Comparison of ENCODE assay signal across 8 cellular contexts in the genomic region with DNA sequence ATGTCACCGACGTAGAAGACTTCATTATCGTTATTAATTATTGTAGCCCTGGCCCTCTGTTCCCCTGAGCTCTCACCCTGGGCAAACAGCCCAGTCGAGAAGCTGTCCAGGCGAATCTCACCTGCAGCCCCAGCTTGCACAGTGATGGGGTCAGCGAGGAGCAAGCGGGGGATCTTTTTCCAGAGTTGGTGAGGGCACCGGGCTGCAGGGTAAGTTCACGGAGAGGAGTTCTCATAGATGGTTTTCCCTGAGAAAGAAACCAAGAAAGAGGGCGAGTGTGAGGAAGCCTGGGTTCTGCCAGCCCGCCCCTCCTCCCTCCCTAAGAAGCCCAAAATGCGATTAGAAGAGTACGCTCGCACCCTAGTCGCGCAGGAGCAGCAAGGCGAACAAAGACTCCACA. TPM values are rescaled to one million over a fixed set of nuclear protein-coding genes. Genes with fewer than 3 reads are reported as not detected.
A peak's percentile ranks its signal among the peaks of the same experiment; 100 is the strongest.
DNase-seq lines count a peak whose midpoint lies in the region; ATAC-seq lines count a peak whose summit lies in the region.

No MANE protein-coding gene starts in this region.

- H3K4me1 ChIP-seq in SJSA1 (replicated peaks) (peaks cover 16% of the 10 kb centered on the region), right cardiac atrium (ENCODE audit: control insufficient read depth, insufficient read depth, low read length) (no peaks in the 10 kb centered on the region)

- 3% methylated on average over 17 of the region's 17 CpGs for WGBS in right cardiac atrium

- DNase-seq in activated T-cell treated with anti-CD3 and anti-CD28 coated beads, Interleukin-2, amount 50 U/mL, for 4 hours, result no peak
- DNase-seq in activated T-cell treated with anti-CD3 and anti-CD28 coated beads for 4 hours, result no peak
- no peak for DNase-seq in SJSA1 (ENCODE audit: low read depth in 1 of 2, low spot score in 2 of 2)
- no peak for DNase-seq in right cardiac atrium
- no peak for DNase-seq in stimulated activated naive B cell treated with anti-CD40 and anti-IgM and Interleukin-4, amounts not matched to agents 10 μg/mL and 1 μg/mL and 100 μg/mL, for 72 hours
- no peak for DNase-seq in KG1 (lab: John Stamatoyannopoulos, UW)
- DNase-seq in substantia nigra (lab: John Stamatoyannopoulos, UW), result no peak

- H3K4me1 Mint-ChIP-seq in activated T-cell treated with anti-CD3 and anti-CD28 coated beads, Interleukin-2, amount 50 U/mL, for 4 hours (ENCODE audit: low read depth), result peaks cover 21% of the 10 kb centered on the region
- H3K4me1 Mint-ChIP-seq in stimulated activated naive B cell treated with anti-CD40 and anti-IgM and Interleukin-4, amounts not matched to agents 10 μg/mL and 1 μg/mL and 100 μg/mL, for 72 hours, result peaks cover 16 to 31% of the 10 kb centered on the region in 2 donors

- intact Hi-C loops in right cardiac atrium (cut with DNase I), result loop anchor here in 1 of 4 donors (5.0 kb wide), 1 partner anchor 51 kb away; no protein-coding TSS in a partner anchor

- H3K27ac Mint-ChIP-seq in stimulated activated naive B cell treated with anti-CD40 and anti-IgM and Interleukin-4, amounts not matched to agents 10 μg/mL and 1 μg/mL and 100 μg/mL, for 72 hours, result peak overlapping the region; percentile 95

- peaks cover 43% of the 10 kb centered on the region for H3K36me3 ChIP-seq in SJSA1

- no peaks in the 10 kb centered on the region for H3K27me3 Mint-ChIP-seq in activated T-cell treated with anti-CD3 and anti-CD28 coated beads, Interleukin-2, amount 50 U/mL, for 4 hours (ENCODE audit: low read depth)
- no peaks in the 10 kb centered on the region for H3K27me3 Mint-ChIP-seq in stimulated activated naive B cell treated with anti-CD40 and anti-IgM and Interleukin-4, amounts not matched to agents 10 μg/mL and 1 μg/mL and 100 μg/mL, for 72 hours

- H3K4me3 Mint-ChIP-seq in activated T-cell treated with anti-CD3 and anti-CD28 coated beads, Interleukin-2, amount 50 U/mL, for 4 hours, result peak overlapping the region; percentile 84
- H3K4me3 Mint-ChIP-seq in stimulated activated naive B cell treated with anti-CD40 and anti-IgM and Interleukin-4, amounts not matched to agents 10 μg/mL and 1 μg/mL and 100 μg/mL, for 72 hours, result peak overlapping the region; percentile 91 to 97

- H3K36me3 Mint-ChIP-seq in activated T-cell treated with anti-CD3 and anti-CD28 coated beads, Interleukin-2, amount 50 U/mL, for 4 hours (ENCODE audit: insufficient read depth), result no peaks in the 10 kb centered on the region
- peaks cover 0 to 9% of the 10 kb centered on the region in 2 donors for H3K36me3 Mint-ChIP-seq in stimulated activated naive B cell treated with anti-CD40 and anti-IgM and Interleukin-4, amounts not matched to agents 10 μg/mL and 1 μg/mL and 100 μg/mL, for 72 hours

- H3K27me3 ChIP-seq in SJSA1 (replicated peaks), result no peaks in the 10 kb centered on the region
- no peaks in the 10 kb centered on the region for H3K27me3 ChIP-seq in right cardiac atrium (ENCODE audit: control insufficient read depth, insufficient read depth)

- no peaks in the 10 kb centered on the region for H3K9me3 Mint-ChIP-seq in activated T-cell treated with anti-CD3 and anti-CD28 coated beads, Interleukin-2, amount 50 U/mL, for 4 hours
- no peaks in the 10 kb centered on the region for H3K9me3 Mint-ChIP-seq in stimulated activated naive B cell treated with anti-CD40 and anti-IgM and Interleukin-4, amounts not matched to agents 10 μg/mL and 1 μg/mL and 100 μg/mL, for 72 hours

- H3K27ac ChIP-seq in SJSA1 (peak overlapping the region; percentile 86), right cardiac atrium (ENCODE audit: low read length) (no peak overlapping the region), substantia nigra (ENCODE audit: low read depth, low read length, poor library complexity, severe bottlenecking) (no peak overlapping the region)

- no peaks in the 10 kb centered on the region for H3K9me3 ChIP-seq in SJSA1 (replicated peaks)
- no peaks in the 10 kb centered on the region for H3K9me3 ChIP-seq in right cardiac atrium (ENCODE audit: control insufficient read depth, low read length)

- H3K4me3 ChIP-seq in SJSA1, result peak overlapping the region; percentile 56
- H3K4me3 ChIP-seq in right cardiac atrium (ENCODE audit: low read length), result peak overlapping the region; percentile 81

- ATAC-seq in activated T-cell treated with anti-CD3 and anti-CD28 coated beads, Interleukin-2, amount 50 U/mL, for 4 hours, result no peak
- ATAC-seq in right cardiac atrium (no peak), GM21619 (IDR thresholded peaks at IDR 0.05; ENCODE audit: unreplicated experiment) (no peak)
- ATAC-seq in stimulated activated naive B cell treated with anti-CD40 and anti-IgM and Interleukin-4, amounts not matched to agents 10 μg/mL and 1 μg/mL and 100 μg/mL, for 72 hours (replicated peaks), result no peak

RNA-seq across cellular contexts. Expression of a gene that starts 0.4 kb away (rescaled TPM):
- 10 to 100 TPM; 23.8 to 30.4 (median 30.1) TPM for total RNA-seq in activated T-cell treated with anti-CD3 and anti-CD28 coated beads, Interleukin-2, amount 50 U/mL, for 4 hours
- total RNA-seq in SJSA1 (2014; rRNA removed; shearing (Covaris generic)), result 105 and 108 TPM in 2 replicates
- 1 to 10 TPM in 3 of 4 donors, under 1 TPM in 1; 0.81 to 2.7 (median 2.1) TPM for total RNA-seq in right cardiac atrium
- polyA plus RNA-seq in right cardiac atrium, result 1.2 TPM

RNA-seq across cellular contexts. Expression of a gene that starts 15.6 kb away (rescaled TPM):
- total RNA-seq in activated T-cell treated with anti-CD3 and anti-CD28 coated beads, Interleukin-2, amount 50 U/mL, for 4 hours, result 10 to 100 TPM; 24.6 to 25.3 (median 24.7) TPM
- 5.0 TPM in 1 of 2 replicates, not detected in the other for total RNA-seq in SJSA1 (2014; rRNA removed; shearing (Covaris generic))
- 1 to 10 TPM; 2.9 to 4.7 (median 4.3) TPM for total RNA-seq in right cardiac atrium
- 2.9 TPM for polyA plus RNA-seq in right cardiac atrium

RNA-seq across cellular contexts. Expression of a gene that starts 21.7 kb away (rescaled TPM):
- total RNA-seq in activated T-cell treated with anti-CD3 and anti-CD28 coated beads, Interleukin-2, amount 50 U/mL, for 4 hours, result 10 to 100 TPM; 12.4 to 18.4 (median 16.5) TPM
- total RNA-seq in SJSA1 (2014; rRNA removed; shearing (Covaris generic)), result 6.1 and 9.4 TPM in 2 replicates
- 100 to 1,000 TPM; 191 to 390 (median 276) TPM for total RNA-seq in right cardiac atrium
- 283 TPM for polyA plus RNA-seq in right cardiac atrium

RNA-seq across cellular contexts. Expression of a gene that starts 27.1 kb away (rescaled TPM):
- 10 to 100 TPM; 47.0 to 49.9 (median 48.3) TPM for total RNA-seq in activated T-cell treated with anti-CD3 and anti-CD28 coated beads, Interleukin-2, amount 50 U/mL, for 4 hours
- total RNA-seq in SJSA1 (2014; rRNA removed; shearing (Covaris generic)), result 40.8 and 81.8 TPM in 2 replicates
- 10 to 100 TPM; 36.4 to 41.8 (median 40.7) TPM for total RNA-seq in right cardiac atrium
- polyA plus RNA-seq in right cardiac atrium, result 16.6 TPM

RNA-seq across cellular contexts. Expression of a gene that starts 46.0 kb away (rescaled TPM):
- 10 to 100 TPM; 21.7 to 26.0 (median 21.8) TPM for total RNA-seq in activated T-cell treated with anti-CD3 and anti-CD28 coated beads, Interleukin-2, amount 50 U/mL, for 4 hours
- total RNA-seq in SJSA1 (2014; rRNA removed; shearing (Covaris generic)), result 19.7 and 27.2 TPM in 2 replicates
- 10 to 100 TPM; 14.0 to 28.8 (median 21.0) TPM for total RNA-seq in right cardiac atrium
- 22.8 TPM for polyA plus RNA-seq in right cardiac atrium

Comparison
In these comparisons a context has a peak if more than half of its experiments do, and no peak if none do; other contexts are left out.
1. RNA of a gene that starts 0.4 kb away (total RNA-seq): 105 to 108 TPM in SJSA1 and 23.8 to 30.4 TPM in activated T-cell treated with anti-CD3 and anti-CD28 coated beads, Interleukin-2, amount 50 U/mL, for 4 hours; 0.81 to 2.7 TPM in right cardiac atrium; every median in the first group is over 4 times any median in the second.
2. RNA of a gene that starts 21.7 kb away (total RNA-seq): 191 to 390 TPM in right cardiac atrium; 12.4 to 18.4 TPM in activated T-cell treated with anti-CD3 and anti-CD28 coated beads, Interleukin-2, amount 50 U/mL, for 4 hours and 6.1 to 9.4 TPM in SJSA1; every median in the first group is over 4 times any median in the second.